8 cellular contexts compared by ENCODE assay signal in the genomic region with DNA sequence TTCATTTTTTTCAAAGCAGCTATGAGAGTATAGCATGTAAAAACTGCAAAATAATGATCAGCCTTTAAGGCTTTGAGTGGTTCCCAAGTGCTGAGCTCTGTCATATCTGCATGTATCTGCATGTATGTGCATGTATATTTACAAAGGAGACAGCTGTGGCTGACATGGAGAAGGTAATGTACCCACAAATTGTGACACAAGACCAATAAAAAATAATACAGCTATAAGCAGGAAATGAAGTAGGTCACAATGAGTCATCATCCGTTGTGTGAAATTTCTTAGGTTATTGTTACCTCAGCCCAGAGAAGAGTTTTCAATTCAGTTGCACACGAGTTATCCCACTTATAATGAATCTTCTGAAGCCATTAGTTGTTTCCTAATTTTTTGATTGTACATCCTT.
DNase-seq lines count a peak whose midpoint lies in the region; ATAC-seq, FAIRE-seq and TF ChIP-seq lines count a peak whose summit lies in the region.

No MANE protein-coding gene starts in this region.

- no peak overlapping the region for H2AK5ac ChIP-seq in H1 (ENCODE audit: low read depth, low read length)

- no peaks in the 10 kb centered on the region for H3F3A ChIP-seq in PC-3 (ENCODE audit: low read length, unreplicated experiment)

- FAIRE-seq in A549 (lab: Jason Lieb, UNC) (no peak), H1 (lab: Jason Lieb, UNC) (no peak)

- peak; percentile 23 to 28 for DNase-seq in A549 (ENCODE audit: low read depth in 1 of 2, low spot score in 1 of 2)
- DNase-seq in PC-3: peak; percentile 72
- no peak for DNase-seq in H1 (ENCODE audit: low read depth in 1 of 2, low spot score in 2 of 2)
- no peak for DNase-seq in stimulated activated naive CD8-positive, alpha-beta T cell treated with anti-CD3 and anti-CD28 coated beads, Interleukin-15, Interleukin-2, amounts not matched to agents 100 U/mL and 50 U/mL, for 24 hours
- no peak for DNase-seq in endodermal cell
- no peak for DNase-seq in C1 segment of cervical spinal cord (lab: John Stamatoyannopoulos, UW)
- no peak for DNase-seq in thyroid gland

- no peak overlapping the region for H2BK120ac ChIP-seq in H1 (replicated peaks; ENCODE audit: low read depth, low read length)

- 0 out of 2 replicates have a peak overlapping the region, but pooled peaks have one; percentile 51 for H2BK20ac ChIP-seq in H1 (ENCODE audit: low read length)

- H4K5ac ChIP-seq in H1 (ENCODE audit: insufficient read length, low read depth, low read length): no peak overlapping the region

- H4K20me1 ChIP-seq in PC-3 (ENCODE audit: low read length): no peaks in the 10 kb centered on the region
- no peaks in the 10 kb centered on the region for H4K20me1 ChIP-seq in H1 (replicated peaks in 1 of 2; ENCODE audit: control insufficient read depth in 1 of 2, insufficient read depth in 2 of 2, low read length in 2 of 2)

- WGBS in A549 (ENCODE audit: missing lambda C conversion rate): 5% methylated on average over 2 of the region's 2 CpGs
- WGBS in H1 (ENCODE audit: extremely low coverage in 1 of 2, insufficient coverage in 1 of 2, insufficient read length in 1 of 2, insufficient replicate concordance in 2 of 2, low coverage in 1 of 2, low lambda C conversion rate in 2 of 2, missing lambda C conversion rate in 1 of 2), 2 experiments: 86% methylated on average over 2 of the region's 2 CpGs; no CpG with 5 or more reads in 1 of the 2 experiments
- WGBS in endodermal cell (ENCODE audit: insufficient coverage in 1 of 2, insufficient read length in 1 of 2), 2 experiments: 100% methylated on average over 2 of the region's 2 CpGs
- 58 to 78% methylated on average over 2 of the region's 2 CpGs for WGBS in thyroid gland, 2 donors

- no peak overlapping the region for H3K4me3 ChIP-seq in A549
- H3K4me3 ChIP-seq in PC-3 (ENCODE audit: low read length): no peak overlapping the region
- H3K4me3 ChIP-seq in H1 (ENCODE audit: extremely low read depth in 1 of 4, insufficient read depth in 2 of 4, low read depth in 3 of 4, low read length in 4 of 4): no peak overlapping the region
- no peak overlapping the region for H3K4me3 ChIP-seq in endodermal cell (ENCODE audit: low read length)
- no peak overlapping the region for H3K4me3 ChIP-seq in thyroid gland (replicated peaks in 1 of 3)

- no peaks in the 10 kb centered on the region for H3K9me2 ChIP-seq in PC-3 (replicated peaks; ENCODE audit: low read length)

- TF ChIP-seq CTCF in A549 (IDR thresholded peaks at IDR 0.05): no peak
- TF ChIP-seq CTCF in PC-3 (conservative IDR thresholded peaks at IDR 0.05; ENCODE audit: low read depth, low read length): no peak
- no peak for TF ChIP-seq CTCF in H1 (IDR thresholded peaks at IDR 0.05; ENCODE audit: control extremely low read depth in 1 of 3, insufficient read depth in 1 of 3, low read depth in 1 of 3, low read length in 3 of 3)
- TF ChIP-seq CTCF in endodermal cell (conservative IDR thresholded peaks at IDR 0.05): no peak
- TF ChIP-seq CTCF in thyroid gland (IDR thresholded peaks at IDR 0.05): no peak

- H3K4me1 ChIP-seq in A549 (peaks cover 42% of the 10 kb centered on the region), PC-3 (ENCODE audit: insufficient read depth, low read length) (peaks cover 29% of the 10 kb centered on the region), H1 (replicated peaks in 1 of 4; ENCODE audit: control insufficient read depth in 3 of 4, insufficient read depth in 4 of 4, low read length in 3 of 4) (peaks cover 0 to 4% (median under 1%) of the 10 kb centered on the region in 4 experiments; a peak in 3 of 7 replicates), endodermal cell (ENCODE audit: control insufficient read depth, insufficient read depth, low read length) (no peaks in the 10 kb centered on the region), thyroid gland (peaks cover 0 to 4% of the 10 kb centered on the region in 2 donors)

- no peak overlapping the region for H3K18ac ChIP-seq in H1 (ENCODE audit: extremely low read depth, low read length)

- no peak overlapping the region for H3K56ac ChIP-seq in H1 (replicated peaks; ENCODE audit: insufficient read length, low read depth, low read length)

- H2BK15ac ChIP-seq in H1 (ENCODE audit: low read length): no peak overlapping the region

- peak overlapping the region; percentile 33; the same call in 1 of the 3 replicates for H3K4me2 ChIP-seq in A549
- H3K4me2 ChIP-seq in PC-3 (ENCODE audit: low read length): peak overlapping the region; percentile 50
- no peak overlapping the region for H3K4me2 ChIP-seq in H1 (ENCODE audit: insufficient read depth in 1 of 2, low read depth in 2 of 2, low read length in 2 of 2)

- H3K79me2 ChIP-seq in PC-3 (ENCODE audit: low read length) (no peaks in the 10 kb centered on the region), H1 (ENCODE audit: control insufficient read depth in 1 of 2, insufficient read depth in 2 of 2, low read length in 2 of 2) (no peaks in the 10 kb centered on the region)

- BruUV-seq in PC-3 (replicated peaks; lab: Mats Ljungman, UMichigan): no TSS peak

- TF ChIP-seq RAD21 in A549 (conservative IDR thresholded peaks at IDR 0.05 in 1 of 2, IDR thresholded peaks at IDR 0.05 in 1 of 2): no peak
- no peak for TF ChIP-seq RAD21 in H1 (IDR thresholded peaks at IDR 0.05 in 1 of 2, conservative IDR thresholded peaks at IDR 0.05 in 1 of 2; ENCODE audit: low read depth in 2 of 2, low read length in 2 of 2)

- H3K23ac ChIP-seq in H1 (ENCODE audit: insufficient read length): no peak overlapping the region

- no peaks in the 10 kb centered on the region for H3K23me2 ChIP-seq in H1 (ENCODE audit: low read depth, low read length)

- TF ChIP-seq EP300 in A549 (IDR thresholded peaks at IDR 0.05) (no peak), H1 (IDR thresholded peaks at IDR 0.05; ENCODE audit: borderline replicate concordance in 1 of 2, low read depth in 2 of 2, low read length in 2 of 2) (no peak)

- POLR2A ChIA-PET in A549 (lab: Yijun Ruan, JAX): interaction anchor here (0.6 kb wide), 1 partner anchor 77 kb away, joined by 3 read pairs; a partner anchor contains a TSS
- POLR2A ChIA-PET in PC-3 (lab: Charles Lee; ENCODE audit: unreplicated experiment): interaction anchor here (0.9 kb wide), 2 partner anchors 19 to 118 kb away, joined by 3 read pairs; a partner anchor contains a TSS
- POLR2A ChIA-PET in H1 (lab: Charles Lee; ENCODE audit: partially characterized antibody): interaction anchor here (0.7 kb wide), 1 partner anchor 77 kb away, joined by 3 read pairs; a partner anchor contains a TSS

- no peak overlapping the region for H4K8ac ChIP-seq in H1 (ENCODE audit: extremely low read depth, insufficient read depth, low read length)

- ATAC-seq in A549 (no peak), GM18519 (IDR thresholded peaks at IDR 0.05; ENCODE audit: low FRiP score, unreplicated experiment) (peak; percentile 64), PC-3 (peak; percentile 77)
- ATAC-seq in stimulated activated naive CD8-positive, alpha-beta T cell treated with anti-CD3 and anti-CD28 coated beads, Interleukin-15, Interleukin-2, amounts not matched to agents 100 U/mL and 50 U/mL, for 24 hours: peak; percentile 59

- H3K4me3 Mint-ChIP-seq in endodermal cell: no peak overlapping the region

- no peak overlapping the region for H3K27ac Mint-ChIP-seq in endodermal cell

- peaks cover 8% of the 10 kb centered on the region for H3K4me1 Mint-ChIP-seq in endodermal cell

- H3K27ac ChIP-seq in A549 (peak overlapping the region in 1 of 2 experiments; percentile 50; a peak in 2 of 6 replicates), PC-3 (ENCODE audit: low read length) (peak overlapping the region; percentile 33), H1 (ENCODE audit: low read depth, low read length) (no peak overlapping the region), endodermal cell (ENCODE audit: low read depth, low read length) (no peak overlapping the region), thyroid gland (peak overlapping the region in 1 of 3 donors; percentile 1)

- no peak overlapping the region for H3K4ac ChIP-seq in H1 (replicated peaks; ENCODE audit: insufficient read length, low read depth, low read length)

- no peaks in the 10 kb centered on the region for H3K9me3 Mint-ChIP-seq in endodermal cell

- H3K79me1 ChIP-seq in H1 (ENCODE audit: low read depth, low read length): no peaks in the 10 kb centered on the region

- H3K27me3 Mint-ChIP-seq in endodermal cell (ENCODE audit: insufficient read depth): no peaks in the 10 kb centered on the region

- no peak overlapping the region for H4K91ac ChIP-seq in H1 (replicated peaks; ENCODE audit: insufficient read length, low read length)

- no peaks in the 10 kb centered on the region for H3K36me3 Mint-ChIP-seq in endodermal cell (ENCODE audit: low read depth)

- H2AFZ ChIP-seq in PC-3 (ENCODE audit: low read length): no peak overlapping the region
- no peak overlapping the region for H2AFZ ChIP-seq in H1 (ENCODE audit: low read length)

- CTCF ChIA-PET in A549 (lab: Yijun Ruan, JAX) (interaction anchor here (1.2 kb wide), 1 partner anchor 15 kb away, joined by 4 read pairs; no protein-coding TSS in a partner anchor), PC-3 (lab: Charles Lee) (interaction anchor here (0.6 kb wide), 3 partner anchors 29 to 180 kb away, joined by 3 read pairs; no protein-coding TSS in a partner anchor), H1 (lab: Charles Lee; ENCODE audit: partially characterized antibody) (interaction anchor here (1.0 kb wide), 1 partner anchor 10 kb away, joined by 3 read pairs; no protein-coding TSS in a partner anchor)

- no peak overlapping the region for H2BK12ac ChIP-seq in H1 (ENCODE audit: low read depth, low read length)

- H3K27me3 ChIP-seq in PC-3 (ENCODE audit: low read length) (no peaks in the 10 kb centered on the region), H1 (replicated peaks in 1 of 4; ENCODE audit: control insufficient read depth in 3 of 4, extremely low read depth in 1 of 4, insufficient read depth in 3 of 4, low read length in 3 of 4) (no peaks in the 10 kb centered on the region), endodermal cell (ENCODE audit: control insufficient read depth, insufficient read depth, low read length, poor library complexity, severe bottlenecking) (no peaks in the 10 kb centered on the region), thyroid gland (no peaks in the 10 kb centered on the region)

- TF ChIP-seq POLR2A in A549 (IDR thresholded peaks at IDR 0.05; ENCODE audit: low read length) (no peak), H1 (IDR thresholded peaks at IDR 0.05; ENCODE audit: control extremely low read depth in 1 of 2, low read depth in 2 of 2, low read length in 2 of 2) (no peak), thyroid gland (IDR thresholded peaks at IDR 0.05) (no peak)

- intact Hi-C loops in PC-3 (cut with micrococcal nuclease): no loop called here
- intact Hi-C loops in thyroid gland (cut with DNase I): no loop called here

- no peaks in the 10 kb centered on the region for H3K36me3 ChIP-seq in PC-3 (ENCODE audit: low read depth, low read length)
- H3K36me3 ChIP-seq in H1 (ENCODE audit: control insufficient read depth in 2 of 4, insufficient read depth in 4 of 4, low read length in 3 of 4): no peaks in the 10 kb centered on the region
- no peaks in the 10 kb centered on the region for H3K36me3 ChIP-seq in endodermal cell (ENCODE audit: control insufficient read depth, insufficient read depth, low read length)
- no peaks in the 10 kb centered on the region for H3K36me3 ChIP-seq in thyroid gland

- H3K14ac ChIP-seq in H1 (ENCODE audit: insufficient read length): no peak overlapping the region

- no peak overlapping the region; the same call in 1 of the 2 replicates for H2BK5ac ChIP-seq in H1 (ENCODE audit: low read depth, low read length)

- H3K9me3 ChIP-seq in A549 (no peaks in the 10 kb centered on the region), PC-3 (ENCODE audit: low read length) (no peaks in the 10 kb centered on the region), H1 (ENCODE audit: insufficient read depth in 2 of 2, low read depth in 1 of 2, low read length in 1 of 2) (no peaks in the 10 kb centered on the region), endodermal cell (ENCODE audit: control insufficient read depth, low read length) (no peaks in the 10 kb centered on the region), thyroid gland (no peaks in the 10 kb centered on the region)

- H3K9ac ChIP-seq in PC-3 (ENCODE audit: low read length): no peak overlapping the region
- no peak overlapping the region for H3K9ac ChIP-seq in H1 (replicated peaks in 1 of 4; ENCODE audit: extremely low read depth in 1 of 4, low read depth in 3 of 4, low read length in 3 of 4)
- no peak overlapping the region for H3K9ac ChIP-seq in endodermal cell (ENCODE audit: extremely low read depth, low read length, poor library complexity, severe bottlenecking)

Comparison
In these comparisons a context has a peak if more than half of its experiments do, and no peak if none do; other contexts are left out.
1. ATAC-seq: peak in GM18519 (single experiment), PC-3 (single experiment) and stimulated activated naive CD8-positive, alpha-beta T cell treated with anti-CD3 and anti-CD28 coated beads, Interleukin-15, Interleukin-2, amounts not matched to agents 100 U/mL and 50 U/mL, for 24 hours (single experiment); none in A549 (0 of 2).
2. DNase-seq: peak in A549 (2 of 2) and PC-3 (single experiment); none in H1 (0 of 2), stimulated activated naive CD8-positive, alpha-beta T cell treated with anti-CD3 and anti-CD28 coated beads, Interleukin-15, Interleukin-2, amounts not matched to agents 100 U/mL and 50 U/mL, for 24 hours (single experiment), endodermal cell (single experiment), C1 segment of cervical spinal cord (0 of 14) and thyroid gland (0 of 2).
3. H3K4me2 ChIP-seq: peak in A549 (single experiment) and PC-3 (single experiment); none in H1 (0 of 2).